In genomic region chr16:49560018-49560830, GRCh38 we compare ENCODE assay signal across 17 cellular contexts.
A peak's percentile ranks its signal among the peaks of the same experiment; 100 is the strongest.
DNase-seq lines count a peak whose midpoint lies in the region; ATAC-seq and TF ChIP-seq lines count a peak whose summit lies in the region.
"Had no signal": no experiment of that assay in that cellular context is flagged by ENCODE, and none has a peak within 500 bp of the region (broad histone marks: within the 10 kb centered on the region; RNA-seq: fewer than 3 reads in every experiment).

No MANE protein-coding gene starts in this region.

- in situ Hi-C loops in astrocyte of the spinal cord (cut with HindIII; ENCODE audit: low sequenced_read_pairs): no loop called here

- H3K36me3 ChIP-seq in heart left ventricle (no peaks in the 10 kb centered on the region), psoas muscle (ENCODE audit: insufficient read depth in 1 of 2, low read depth in 1 of 2) (no peaks in the 10 kb centered on the region)

- no peak for TF ChIP-seq CTCF in astrocyte of the spinal cord (IDR thresholded peaks at IDR 0.05; ENCODE audit: low read depth, low read length)
- TF ChIP-seq CTCF in heart left ventricle (IDR thresholded peaks at IDR 0.05): no peak
- no peak for TF ChIP-seq CTCF in psoas muscle (IDR thresholded peaks at IDR 0.05)
- TF ChIP-seq CTCF in WTC11 (IDR thresholded peaks at IDR 0.05): no peak

- no peaks in the 10 kb centered on the region for H3K4me1 Mint-ChIP-seq in activated T-helper 2 cell treated with anti-CD3 and anti-CD28 coated beads, Interferon-gamma antibody, Interleukin-2, Interleukin-4, amounts not matched to agents 10 μg/mL and 5 μg/mL and 100 μg/mL, durations not matched to agents 14 hours and 24 hours and 36 hours (ENCODE audit: low read depth)
- H3K4me1 Mint-ChIP-seq in WTC11: peaks cover 9% of the 10 kb centered on the region
- H3K4me1 Mint-ChIP-seq: activated CD4-positive, alpha-beta memory T cell treated with anti-CD3 and anti-CD28 coated beads, Interleukin-2, amount 10 ng/mL, durations not matched to agents 7 days and 5 days; CD8-positive, alpha-beta memory T cell; stimulated activated naive CD8-positive, alpha-beta T cell treated with anti-CD3 and anti-CD28 coated beads, Interleukin-15, amount 100 ng/mL, for 72 hours had no signal

- intact Hi-C loops in heart left ventricle (cut with DNase I): no loop called here
- intact Hi-C loops in psoas muscle (cut with DNase I): loop anchor here in 1 of 2 donors (5.0 kb wide), 1 partner anchor 37 kb away; no protein-coding TSS in a partner anchor
- intact Hi-C loops in activated T-helper 2 cell treated with anti-CD3 and anti-CD28 coated beads, Interferon-gamma antibody, Interleukin-2, Interleukin-4, amounts not matched to agents 10 μg/mL and 5 μg/mL and 100 μg/mL, durations not matched to agents 14 hours and 24 hours and 36 hours (cut with micrococcal nuclease): no loop called here

- ATAC-seq in heart left ventricle (peak in 3 of 4 donors; percentile 40 to 52 (median 44)), psoas muscle (peak; percentile 48 to 79 (median 57)), GM21737 (IDR thresholded peaks at IDR 0.05; ENCODE audit: unreplicated experiment) (no peak), WTC11 (no peak), GM21528 (IDR thresholded peaks at IDR 0.05; ENCODE audit: low FRiP score, unreplicated experiment) (no peak)
- ATAC-seq: activated T-cell treated with anti-CD3 and anti-CD28 coated beads, Interleukin-2, amount 50 U/mL, for 72 hours; Panc1; stimulated activated naive CD8-positive, alpha-beta T cell treated with anti-CD3 and anti-CD28 coated beads, Interleukin-15, amount 100 ng/mL, for 72 hours had no signal

- H3K4me3 Mint-ChIP-seq in activated T-helper 2 cell treated with anti-CD3 and anti-CD28 coated beads, Interferon-gamma antibody, Interleukin-2, Interleukin-4, amounts not matched to agents 10 μg/mL and 5 μg/mL and 100 μg/mL, durations not matched to agents 14 hours and 24 hours and 36 hours (ENCODE audit: low read depth): no peak overlapping the region
- H3K4me3 Mint-ChIP-seq in WTC11: no peak overlapping the region
- H3K4me3 Mint-ChIP-seq: activated CD4-positive, alpha-beta memory T cell treated with anti-CD3 and anti-CD28 coated beads, Interleukin-2, amount 10 ng/mL, durations not matched to agents 7 days and 5 days; activated T-cell treated with anti-CD3 and anti-CD28 coated beads, Interleukin-2, amount 50 U/mL, for 72 hours; CD8-positive, alpha-beta memory T cell; stimulated activated naive CD8-positive, alpha-beta T cell treated with anti-CD3 and anti-CD28 coated beads, Interleukin-15, amount 100 ng/mL, for 72 hours had no signal

- H3K4me1 ChIP-seq in heart left ventricle (peaks cover 0 to 35% (median 0%) of the 10 kb centered on the region in 12 donors), psoas muscle (peaks cover 49% of the 10 kb centered on the region)

- DNase-seq in GM03348 (ENCODE audit: low spot score) (peak; percentile 20), astrocyte of the spinal cord (ENCODE audit: low read depth, low spot score) (peak; percentile 69), heart left ventricle (peak in 2 of 5 donors; percentile 27 to 44), psoas muscle (peak; percentile 43 to 66), WTC11 (ENCODE audit: low spot score) (no peak)
- DNase-seq in activated T-helper 2 cell treated with anti-CD3 and anti-CD28 coated beads, Interferon-gamma antibody, Interleukin-2, Interleukin-4, amounts not matched to agents 10 μg/mL and 5 μg/mL and 100 μg/mL, durations not matched to agents 14 hours and 24 hours and 36 hours (ENCODE audit: low spot score): no peak
- DNase-seq: activated CD4-positive, alpha-beta memory T cell treated with anti-CD3 and anti-CD28 coated beads, Interleukin-2, amount 10 ng/mL, durations not matched to agents 7 days and 5 days; activated T-cell treated with anti-CD3 and anti-CD28 coated beads, Interleukin-2, amount 50 U/mL, for 72 hours; CD8-positive, alpha-beta memory T cell; EL; kidney glomerular epithelial cell; NCI-H2107; stimulated activated CD4-positive, alpha-beta T cell treated with anti-CD3 and anti-CD28 coated beads, Interleukin-15, amount 100 ng/mL, for 24 hours; stimulated activated naive CD8-positive, alpha-beta T cell treated with anti-CD3 and anti-CD28 coated beads, Interleukin-15, amount 100 ng/mL, for 72 hours had no signal

- H3K27me3 ChIP-seq in heart left ventricle: no peaks in the 10 kb centered on the region
- no peaks in the 10 kb centered on the region for H3K27me3 ChIP-seq in psoas muscle (ENCODE audit: insufficient read depth in 3 of 3, low read length in 2 of 3)

- H3K27me3 Mint-ChIP-seq in activated T-helper 2 cell treated with anti-CD3 and anti-CD28 coated beads, Interferon-gamma antibody, Interleukin-2, Interleukin-4, amounts not matched to agents 10 μg/mL and 5 μg/mL and 100 μg/mL, durations not matched to agents 14 hours and 24 hours and 36 hours (ENCODE audit: low read depth): no peaks in the 10 kb centered on the region
- no peaks in the 10 kb centered on the region for H3K27me3 Mint-ChIP-seq in WTC11 (ENCODE audit: low read depth)
- H3K27me3 Mint-ChIP-seq: activated CD4-positive, alpha-beta memory T cell treated with anti-CD3 and anti-CD28 coated beads, Interleukin-2, amount 10 ng/mL, durations not matched to agents 7 days and 5 days; stimulated activated naive CD8-positive, alpha-beta T cell treated with anti-CD3 and anti-CD28 coated beads, Interleukin-15, amount 100 ng/mL, for 72 hours had no signal

- 65 to 83% (median 73%) methylated on average over 25 of the region's 25 CpGs for WGBS in heart left ventricle, 4 donors
- WGBS in psoas muscle, 3 donors: 22 to 51% (median 32%) methylated on average over 25 of the region's 25 CpGs

- CTCF ChIA-PET in WTC11 (lab: Charles Lee): no interaction called here

- POLR2A ChIA-PET in WTC11 (lab: Charles Lee): no interaction called here

- H3K27ac ChIP-seq in heart left ventricle: peak overlapping the region in 4 of 12 donors; percentile 24 to 52 (median 42)
- H3K27ac ChIP-seq in psoas muscle: peak overlapping the region; percentile 51

- H3K36me3 Mint-ChIP-seq in activated T-helper 2 cell treated with anti-CD3 and anti-CD28 coated beads, Interferon-gamma antibody, Interleukin-2, Interleukin-4, amounts not matched to agents 10 μg/mL and 5 μg/mL and 100 μg/mL, durations not matched to agents 14 hours and 24 hours and 36 hours (ENCODE audit: low read depth): no peaks in the 10 kb centered on the region
- no peaks in the 10 kb centered on the region for H3K36me3 Mint-ChIP-seq in WTC11
- H3K36me3 Mint-ChIP-seq: CD8-positive, alpha-beta memory T cell had no signal

- no peaks in the 10 kb centered on the region for H3K9me3 ChIP-seq in heart left ventricle
- H3K9me3 ChIP-seq in psoas muscle: no peaks in the 10 kb centered on the region

- H3K27ac Mint-ChIP-seq in activated T-helper 2 cell treated with anti-CD3 and anti-CD28 coated beads, Interferon-gamma antibody, Interleukin-2, Interleukin-4, amounts not matched to agents 10 μg/mL and 5 μg/mL and 100 μg/mL, durations not matched to agents 14 hours and 24 hours and 36 hours: no peak overlapping the region
- no peak overlapping the region for H3K27ac Mint-ChIP-seq in WTC11
- H3K27ac Mint-ChIP-seq: activated CD4-positive, alpha-beta memory T cell treated with anti-CD3 and anti-CD28 coated beads, Interleukin-2, amount 10 ng/mL, durations not matched to agents 7 days and 5 days; activated T-cell treated with anti-CD3 and anti-CD28 coated beads, Interleukin-2, amount 50 U/mL, for 72 hours; CD8-positive, alpha-beta memory T cell had no signal

- no peak overlapping the region for H3K4me3 ChIP-seq in astrocyte of the spinal cord (ENCODE audit: low read depth, low read length)
- H3K4me3 ChIP-seq in heart left ventricle: peak overlapping the region in 1 of 12 donors; percentile 13
- H3K4me3 ChIP-seq in psoas muscle: peak overlapping the region; percentile 35

- TF ChIP-seq POLR2A in heart left ventricle (IDR thresholded peaks at IDR 0.05): no peak

- H3K9me3 Mint-ChIP-seq in activated T-helper 2 cell treated with anti-CD3 and anti-CD28 coated beads, Interferon-gamma antibody, Interleukin-2, Interleukin-4, amounts not matched to agents 10 μg/mL and 5 μg/mL and 100 μg/mL, durations not matched to agents 14 hours and 24 hours and 36 hours: no peaks in the 10 kb centered on the region
- H3K9me3 Mint-ChIP-seq in WTC11: peaks cover 7% of the 10 kb centered on the region; the same call in 1 of the 2 replicates
- H3K9me3 Mint-ChIP-seq: activated CD4-positive, alpha-beta memory T cell treated with anti-CD3 and anti-CD28 coated beads, Interleukin-2, amount 10 ng/mL, durations not matched to agents 7 days and 5 days; activated T-cell treated with anti-CD3 and anti-CD28 coated beads, Interleukin-2, amount 50 U/mL, for 72 hours; CD8-positive, alpha-beta memory T cell; stimulated activated naive CD8-positive, alpha-beta T cell treated with anti-CD3 and anti-CD28 coated beads, Interleukin-15, amount 100 ng/mL, for 72 hours had no signal

TF ChIP-seq in WTC11, 78 proteins besides CTCF, POLR2A, EP300 and RAD21 (continues in another document):
- TF ChIP-seq NFE2L1 (CRISPR knock-in tag; IDR thresholded peaks at IDR 0.05): no peak
- no peak for TF ChIP-seq HMGXB4 (CRISPR knock-in tag; IDR thresholded peaks at IDR 0.05)
- no peak for TF ChIP-seq SMAD4 (CRISPR knock-in tag; IDR thresholded peaks at IDR 0.05)
- TF ChIP-seq ZNF416 (CRISPR knock-in tag; IDR thresholded peaks at IDR 0.05): no peak
- no peak for TF ChIP-seq JAZF1 (CRISPR knock-in tag; IDR thresholded peaks at IDR 0.05)
- TF ChIP-seq ZNF317 (CRISPR knock-in tag; IDR thresholded peaks at IDR 0.05; ENCODE audit: borderline replicate concordance, low read depth): no peak

Comparison
In these comparisons a context has a peak if more than half of its experiments do, and no peak if none do; other contexts are left out.
1. DNase-seq: peak in GM03348 (single experiment), astrocyte of the spinal cord (single experiment) and psoas muscle (2 of 2); none in activated T-helper 2 cell treated with anti-CD3 and anti-CD28 coated beads, Interferon-gamma antibody, Interleukin-2, Interleukin-4, amounts not matched to agents 10 μg/mL and 5 μg/mL and 100 μg/mL, durations not matched to agents 14 hours and 24 hours and 36 hours (single experiment) and WTC11 (single experiment).
2. ATAC-seq: peak in heart left ventricle (3 of 4) and psoas muscle (4 of 4); none in GM21737 (single experiment), WTC11 (single experiment) and GM21528 (single experiment).